In genomic region chr7:50353201-50353600, GRCh38 we compare ENCODE assay signal across 21 cellular contexts. TPM values are rescaled to one million over a fixed set of nuclear protein-coding genes. Genes with fewer than 3 reads are reported as not detected.
DNase-seq lines count a peak whose midpoint lies in the region; ATAC-seq and TF ChIP-seq lines count a peak whose summit lies in the region.
"Had no signal": no experiment of that assay in that cellular context is flagged by ENCODE, and none has a peak within 500 bp of the region (broad histone marks: within the 10 kb centered on the region; RNA-seq: fewer than 3 reads in every experiment).

No MANE protein-coding gene starts in this region.

- H3K9ac ChIP-seq in OCI-LY3 (ENCODE audit: low read length), result peak overlapping the region; percentile 82

- TF ChIP-seq CTCF in OCI-LY3 (IDR thresholded peaks at IDR 0.05; ENCODE audit: low read depth, low read length), result no peak

- H3K27me3 Mint-ChIP-seq in activated CD4-positive, alpha-beta T cell treated with anti-CD3 and anti-CD28 coated beads, Interleukin-2, amount 10 ng/mL, durations not matched to agents 7 days and 5 days, result no peaks in the 10 kb centered on the region
- no peaks in the 10 kb centered on the region for H3K27me3 Mint-ChIP-seq in activated naive CD8-positive, alpha-beta T cell treated with anti-CD3 and anti-CD28 coated beads, Interleukin-2, amount 50 U/mL, for 24 hours

- H4K20me1 ChIP-seq in OCI-LY3 (ENCODE audit: insufficient read depth, low read length), result peaks cover 51% of the 10 kb centered on the region

- H3K36me3 ChIP-seq in OCI-LY3 (replicated peaks; ENCODE audit: low read depth, low read length), result peaks cover 70% of the 10 kb centered on the region
- H3K36me3 ChIP-seq: gastroesophageal sphincter had no signal

- peak overlapping the region; percentile 85 for H3K4me2 ChIP-seq in OCI-LY3 (ENCODE audit: low read length)
- H3K4me2 ChIP-seq: A549 had no signal

- H3K27ac Mint-ChIP-seq in activated CD4-positive, alpha-beta T cell treated with anti-CD3 and anti-CD28 coated beads, Interleukin-2, amount 10 ng/mL, durations not matched to agents 7 days and 5 days, result peak overlapping the region; percentile 89
- peak overlapping the region; percentile 95 for H3K27ac Mint-ChIP-seq in activated naive CD8-positive, alpha-beta T cell treated with anti-CD3 and anti-CD28 coated beads, Interleukin-2, amount 50 U/mL, for 24 hours
- H3K27ac Mint-ChIP-seq: WTC11 had no signal

- DNase-seq in activated CD4-positive, alpha-beta T cell treated with anti-CD3 and anti-CD28 coated beads, Interleukin-2, amount 10 ng/mL, durations not matched to agents 7 days and 5 days, result no peak
- no peak for DNase-seq in activated CD4-positive, alpha-beta T cell treated with anti-CD3 and anti-CD28 coated beads for 1 hour
- DNase-seq in activated naive CD8-positive, alpha-beta T cell treated with anti-CD3 and anti-CD28 coated beads, Interleukin-2, amount 50 U/mL, for 24 hours, result no peak
- peak; percentile 49 for DNase-seq in stimulated activated CD8-positive, alpha-beta memory T cell treated with anti-CD3 and anti-CD28 coated beads, Interleukin-4, amount 100 ng/mL, for 48 hours
- DNase-seq in sciatic nerve (ENCODE audit: low spot score) (no peak), NCI-H1048 (lab: John Stamatoyannopoulos, UW) (no peak)
- DNase-seq: Caco-2; cortex of kidney; erythroblast; NCI-H1417; NCI-H2171 treated with DMSO at 0.1 percent for 48 hours; NK-92 treated with Interleukin-12 subunit alpha and Interleukin-12 subunit beta, amount 100 ng/mL, for 24 hours; small intestine had no signal

- POLR2A ChIA-PET in activated CD4-positive, alpha-beta T cell treated with anti-CD3 and anti-CD28 coated beads, Interleukin-2, amount 10 ng/mL, durations not matched to agents 7 days and 5 days (lab: Charles Lee), result interaction anchor here (1.2 to 1.6 kb wide), 2 partner anchors 10 to 14 kb away, joined by 5 to 8 read pairs; no protein-coding TSS in a partner anchor

- H3K4me1 ChIP-seq in OCI-LY3 (ENCODE audit: low read length), result peaks cover 56% of the 10 kb centered on the region
- H3K4me1 ChIP-seq: A549, Caco-2, gastroesophageal sphincter had no signal

- H3K79me2 ChIP-seq in OCI-LY3 (ENCODE audit: low read length), result peaks cover 96% of the 10 kb centered on the region

- H2AFZ ChIP-seq in OCI-LY3 (ENCODE audit: low read depth, low read length), result no peak overlapping the region

- ATAC-seq in activated naive CD8-positive, alpha-beta T cell treated with anti-CD3 and anti-CD28 coated beads, Interleukin-2, amount 50 U/mL, for 24 hours, result no peak
- ATAC-seq in sciatic nerve (no peak), GM18502 (IDR thresholded peaks at IDR 0.05; ENCODE audit: poor library complexity, unreplicated experiment) (no peak)
- ATAC-seq: A549, gastroesophageal sphincter, left lobe of liver, WTC11 had no signal

- H3K36me3 Mint-ChIP-seq in activated CD4-positive, alpha-beta T cell treated with anti-CD3 and anti-CD28 coated beads, Interleukin-2, amount 10 ng/mL, durations not matched to agents 7 days and 5 days (ENCODE audit: low read depth), result peaks cover 90% of the 10 kb centered on the region
- H3K36me3 Mint-ChIP-seq in activated naive CD8-positive, alpha-beta T cell treated with anti-CD3 and anti-CD28 coated beads, Interleukin-2, amount 50 U/mL, for 24 hours (ENCODE audit: low read depth), result peaks cover 76% of the 10 kb centered on the region
- H3K36me3 Mint-ChIP-seq: WTC11 had no signal

- H3K27ac ChIP-seq in OCI-LY3 (ENCODE audit: low read length), result peak overlapping the region; percentile 99
- H3K27ac ChIP-seq: A549, gastroesophageal sphincter had no signal

- no peaks in the 10 kb centered on the region for H3K9me3 ChIP-seq in OCI-LY3 (ENCODE audit: insufficient read depth, low read length)
- H3K9me3 ChIP-seq: A549, Caco-2, gastroesophageal sphincter had no signal

- H3K27me3 ChIP-seq in OCI-LY3 (ENCODE audit: low read depth, low read length), result no peaks in the 10 kb centered on the region

- peak overlapping the region; percentile 39 for H3K4me3 Mint-ChIP-seq in activated CD4-positive, alpha-beta T cell treated with anti-CD3 and anti-CD28 coated beads, Interleukin-2, amount 10 ng/mL, durations not matched to agents 7 days and 5 days
- peak overlapping the region; percentile 54 for H3K4me3 Mint-ChIP-seq in activated naive CD8-positive, alpha-beta T cell treated with anti-CD3 and anti-CD28 coated beads, Interleukin-2, amount 50 U/mL, for 24 hours
- H3K4me3 Mint-ChIP-seq: WTC11 had no signal

- CTCF ChIA-PET in activated CD4-positive, alpha-beta T cell treated with anti-CD3 and anti-CD28 coated beads, Interleukin-2, amount 10 ng/mL, durations not matched to agents 7 days and 5 days (lab: Charles Lee), result interaction anchor here (0.8 to 2.3 kb wide), 7 partner anchors 9 to 148 kb away, joined by 3 to 8 read pairs (median 4); no protein-coding TSS in a partner anchor

- peak overlapping the region; percentile 23; the same call in 1 of the 2 replicates for H3K4me3 ChIP-seq in OCI-LY3 (ENCODE audit: low read length)
- H3K4me3 ChIP-seq: A549, gastroesophageal sphincter had no signal

- intact Hi-C loops in sciatic nerve (cut with DNase I), result no loop called here

- H3K9me3 Mint-ChIP-seq in activated CD4-positive, alpha-beta T cell treated with anti-CD3 and anti-CD28 coated beads, Interleukin-2, amount 10 ng/mL, durations not matched to agents 7 days and 5 days, result no peaks in the 10 kb centered on the region
- H3K9me3 Mint-ChIP-seq in activated naive CD8-positive, alpha-beta T cell treated with anti-CD3 and anti-CD28 coated beads, Interleukin-2, amount 50 U/mL, for 24 hours, result no peaks in the 10 kb centered on the region
- H3K9me3 Mint-ChIP-seq: WTC11 had no signal

- peaks cover 96% of the 10 kb centered on the region for H3K4me1 Mint-ChIP-seq in activated CD4-positive, alpha-beta T cell treated with anti-CD3 and anti-CD28 coated beads, Interleukin-2, amount 10 ng/mL, durations not matched to agents 7 days and 5 days
- peaks cover 95% of the 10 kb centered on the region for H3K4me1 Mint-ChIP-seq in activated naive CD8-positive, alpha-beta T cell treated with anti-CD3 and anti-CD28 coated beads, Interleukin-2, amount 50 U/mL, for 24 hours
- H3K4me1 Mint-ChIP-seq: WTC11 had no signal

RNA-seq across cellular contexts. Expression of gene IKZF1, which starts 48.7 kb away (rescaled TPM):
- total RNA-seq in activated CD4-positive, alpha-beta T cell treated with anti-CD3 and anti-CD28 coated beads, Interleukin-2, amount 10 ng/mL, durations not matched to agents 7 days and 5 days, result 100 to 1,000 TPM; 379 to 406 TPM
- 20.1 TPM for total RNA-seq in sciatic nerve
- total RNA-seq: Caco-2, G401, LHCN-M2 had no signal

Comparison
In these comparisons a context has a peak if more than half of its experiments do, and no peak if none do; other contexts are left out.
1. RNA of gene IKZF1, which starts 48.7 kb away (total RNA-seq): 379 to 406 TPM in activated CD4-positive, alpha-beta T cell treated with anti-CD3 and anti-CD28 coated beads, Interleukin-2, amount 10 ng/mL, durations not matched to agents 7 days and 5 days; 20.1 TPM in sciatic nerve (single experiment); every median in the first group is over 10 times any median in the second.